17 cellular contexts compared by ENCODE assay signal in the genomic region with DNA sequence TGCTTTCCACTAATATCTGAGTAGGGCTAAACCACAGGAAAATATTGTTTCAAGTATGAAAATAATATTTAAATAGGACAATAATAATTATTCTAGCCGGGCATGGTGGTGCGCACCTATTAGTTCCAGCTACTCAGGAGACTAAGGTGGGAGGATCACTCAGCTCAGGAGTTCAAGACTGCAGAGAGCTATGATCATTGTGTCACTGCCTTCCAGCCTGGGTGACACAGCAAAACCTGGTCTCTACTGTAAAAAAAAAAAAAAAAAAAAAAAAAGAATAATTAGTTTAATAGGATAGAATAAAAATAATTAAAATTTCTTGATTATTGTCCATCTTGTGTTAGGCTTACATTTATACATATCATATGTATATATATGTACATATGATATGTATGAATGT. TPM values are rescaled to one million over a fixed set of nuclear protein-coding genes. Genes with fewer than 3 reads are reported as not detected.
DNase-seq lines count a peak whose midpoint lies in the region; ATAC-seq, FAIRE-seq and TF ChIP-seq lines count a peak whose summit lies in the region.
"Had no signal": no experiment of that assay in that cellular context is flagged by ENCODE, and none has a peak within 500 bp of the region (broad histone marks: within the 10 kb centered on the region; RNA-seq: fewer than 3 reads in every experiment).

No MANE protein-coding gene starts in this region.

- H2AFZ ChIP-seq in Karpas-422 (ENCODE audit: low read length) = no peak overlapping the region
- H2AFZ ChIP-seq in OCI-LY7 (ENCODE audit: low read length) = peak overlapping the region; percentile 89
- H2AFZ ChIP-seq in K562 (ENCODE audit: low read depth, low read length) = peak overlapping the region; percentile 63; the same call in 1 of the 2 replicates
- H2AFZ ChIP-seq: GM23248 had no signal

- no peaks in the 10 kb centered on the region for H4K20me1 ChIP-seq in Karpas-422 (ENCODE audit: insufficient read depth, low read depth, low read length)
- no peaks in the 10 kb centered on the region for H4K20me1 ChIP-seq in OCI-LY7 (ENCODE audit: insufficient read depth, low read length)
- no peaks in the 10 kb centered on the region for H4K20me1 ChIP-seq in K562 (replicated peaks; ENCODE audit: control insufficient read depth, insufficient read depth, low read length)

- ATAC-seq in K562 = peak; percentile 90
- ATAC-seq in HG03097 (IDR thresholded peaks at IDR 0.05; ENCODE audit: low FRiP score, unreplicated experiment) = no peak

- TF ChIP-seq CTCF in OCI-LY7 (conservative IDR thresholded peaks at IDR 0.05; ENCODE audit: low read length) = no peak
- no peak for TF ChIP-seq CTCF in K562 (IDR thresholded peaks at IDR 0.05 in 2 of 3, conservative IDR thresholded peaks at IDR 0.05 in 1 of 3; ENCODE audit: insufficient read depth in 2 of 3, low read depth in 1 of 3, low read length in 3 of 3)
- no peak for TF ChIP-seq CTCF in Caco-2 (IDR thresholded peaks at IDR 0.05; ENCODE audit: insufficient read depth in 1 of 2, low read depth in 1 of 2, low read length in 1 of 2, severe bottlenecking in 1 of 2, unreplicated experiment in 1 of 2)

- BruUV-seq in OCI-LY7 (replicated peaks; lab: Mats Ljungman, UMichigan) (no TSS peak), K562 (replicated peaks; lab: Mats Ljungman, UMichigan) (no TSS peak), Caco-2 (replicated peaks; lab: Mats Ljungman, UMichigan) (no TSS peak)

- H3K4me3 ChIP-seq in Karpas-422 (ENCODE audit: low read length) (peak overlapping the region; percentile 29; the same call in 1 of the 2 replicates), OCI-LY7 (ENCODE audit: low read depth, low read length, poor library complexity, severe bottlenecking) (no peak overlapping the region), K562 (no peak overlapping the region), Caco-2 (ENCODE audit: low read depth, low read length) (no peak overlapping the region), small intestine (ENCODE audit: low read depth in 1 of 2, low read length in 2 of 2) (no peak overlapping the region)
- H3K4me3 ChIP-seq: GM23248 had no signal

- TF ChIP-seq EP300 in K562 (IDR thresholded peaks at IDR 0.05; ENCODE audit: low read length) = no peak

- H3K9me1 ChIP-seq in K562 (ENCODE audit: control insufficient read depth, insufficient read depth, low read length) = no peaks in the 10 kb centered on the region

- TF ChIP-seq POLR2A in K562 (conservative IDR thresholded peaks at IDR 0.05) = no peak

- no peak for DNase-seq in Karpas-422
- no peak for DNase-seq in OCI-LY7 (ENCODE audit: low spot score)
- DNase-seq in K562 (ENCODE audit: extremely low read depth in 1 of 4, low spot score in 3 of 4) = peak in 2 of 4 experiments; percentile 12 to 50
- no peak for DNase-seq in Caco-2
- DNase-seq in small intestine = no peak
- DNase-seq: Calu3; CD4-positive, alpha-beta T cell; CD8-positive, alpha-beta memory T cell; DMS53; DMS79 treated with DMSO at 0.1 percent for 48 hours; GF-D8; GM23248; H7; HCEC 1CT had no signal

- H3K27me3 ChIP-seq in Karpas-422 (ENCODE audit: low read length) (no peaks in the 10 kb centered on the region), K562 (ENCODE audit: control insufficient read depth in 2 of 2, insufficient read depth in 2 of 2, low read length in 2 of 2) (no peaks in the 10 kb centered on the region), Caco-2 (replicated peaks; ENCODE audit: control insufficient read depth, insufficient read depth, low read length) (no peaks in the 10 kb centered on the region), small intestine (ENCODE audit: control insufficient read depth in 2 of 2, insufficient read depth in 2 of 2, low read length in 2 of 2) (no peaks in the 10 kb centered on the region)

- no peaks in the 10 kb centered on the region for H3K9me3 Mint-ChIP-seq in Caco-2 (ENCODE audit: unreplicated experiment)
- H3K9me3 Mint-ChIP-seq: CD14-positive monocyte; CD4-positive, alpha-beta T cell; CD8-positive, alpha-beta memory T cell had no signal

- CTCF ChIA-PET in OCI-LY7 (lab: Charles Lee; ENCODE audit: unreplicated experiment) = no interaction called here
- CTCF ChIA-PET in K562 (lab: Yijun Ruan, JAX; ENCODE audit: low intra/inter-chr PET ratio) = no interaction called here
- CTCF ChIA-PET in Caco-2 (lab: Charles Lee) = no interaction called here

- H3K4me2 ChIP-seq in Karpas-422 (ENCODE audit: low read depth, low read length, poor library complexity, severe bottlenecking) (peak overlapping the region; percentile 56), OCI-LY7 (ENCODE audit: low read length) (no peak overlapping the region), K562 (ENCODE audit: insufficient read depth, low read length) (no peak overlapping the region)

- H3K79me2 ChIP-seq in Karpas-422 (ENCODE audit: low read length) (no peaks in the 10 kb centered on the region), OCI-LY7 (ENCODE audit: insufficient read depth, low read depth, low read length) (no peaks in the 10 kb centered on the region), K562 (ENCODE audit: control insufficient read depth, insufficient read depth, low read length) (no peaks in the 10 kb centered on the region)

- TF ChIP-seq RAD21 in K562 (CRISPR knock-in tag; conservative IDR thresholded peaks at IDR 0.05 in 1 of 2, IDR thresholded peaks at IDR 0.05 in 1 of 2) = no peak

- H3K36me3 ChIP-seq in Karpas-422 (ENCODE audit: insufficient read depth, low read length) = no peaks in the 10 kb centered on the region
- no peaks in the 10 kb centered on the region for H3K36me3 ChIP-seq in OCI-LY7 (ENCODE audit: insufficient read depth, low read length)
- H3K36me3 ChIP-seq in K562 (ENCODE audit: control insufficient read depth, insufficient read depth, low read length) = no peaks in the 10 kb centered on the region
- H3K36me3 ChIP-seq in Caco-2 (ENCODE audit: control insufficient read depth, insufficient read depth, low read length) = no peaks in the 10 kb centered on the region
- H3K36me3 ChIP-seq in small intestine (ENCODE audit: control insufficient read depth in 2 of 2, insufficient read depth in 2 of 2, low read length in 2 of 2) = no peaks in the 10 kb centered on the region

- H3K9me3 ChIP-seq in Karpas-422 (ENCODE audit: low read length) (no peaks in the 10 kb centered on the region), OCI-LY7 (ENCODE audit: low read length) (no peaks in the 10 kb centered on the region), K562 (replicated peaks; ENCODE audit: control insufficient read depth, insufficient read depth, low read depth, low read length) (no peaks in the 10 kb centered on the region), Caco-2 (no peaks in the 10 kb centered on the region), small intestine (ENCODE audit: control insufficient read depth, low read depth) (no peaks in the 10 kb centered on the region)

- peaks cover 19% of the 10 kb centered on the region for H3K4me1 ChIP-seq in Karpas-422 (ENCODE audit: low read length)
- peaks cover 19% of the 10 kb centered on the region for H3K4me1 ChIP-seq in OCI-LY7 (ENCODE audit: insufficient read depth, low read length, poor library complexity, severe bottlenecking)
- peaks cover 0 to 8% of the 10 kb centered on the region in 2 experiments; a peak in 3 of 5 replicates for H3K4me1 ChIP-seq in K562 (replicated peaks in 1 of 2; ENCODE audit: control insufficient read depth in 2 of 2, insufficient read depth in 2 of 2, low read length in 2 of 2)
- H3K4me1 ChIP-seq in Caco-2 = no peaks in the 10 kb centered on the region
- H3K4me1 ChIP-seq in small intestine (ENCODE audit: control insufficient read depth in 2 of 2, insufficient read depth in 1 of 2, low read depth in 1 of 2, low read length in 1 of 2) = no peaks in the 10 kb centered on the region

- in situ Hi-C loops in K562 (cut with MboI) = no loop called here

- 11% methylated on average over 2 of the region's 2 CpGs for WGBS in K562 (ENCODE audit: insufficient coverage, low coverage, missing lambda C conversion rate)
- 83 to 96% (median 94%) methylated on average over 2 of the region's 2 CpGs for WGBS in small intestine, 3 donors

- no peak overlapping the region for H3K27ac Mint-ChIP-seq in Caco-2 (ENCODE audit: unreplicated experiment)
- H3K27ac Mint-ChIP-seq: CD14-positive monocyte; CD4-positive, alpha-beta T cell had no signal

- H3K27ac ChIP-seq in Karpas-422 (ENCODE audit: low read length) (no peak overlapping the region), OCI-LY7 (ENCODE audit: low read depth, low read length, poor library complexity, severe bottlenecking) (no peak overlapping the region), K562 (ENCODE audit: extremely low read depth, low read depth, low read length) (no peak overlapping the region), small intestine (ENCODE audit: low read depth in 1 of 2, low read length in 1 of 2) (no peak overlapping the region)
- H3K27ac ChIP-seq: GM23248 had no signal

- POLR2A ChIA-PET in OCI-LY7 (lab: Charles Lee) = interaction anchor here (0.6 to 0.7 kb wide), 4 partner anchors 21 to 1113 kb away, joined by 3 to 4 read pairs (median 3); no protein-coding TSS in a partner anchor
- POLR2A ChIA-PET in K562 (lab: Yijun Ruan, JAX) = no interaction called here
- POLR2A ChIA-PET in Caco-2 (lab: Charles Lee) = no interaction called here

- intact Hi-C loops in OCI-LY7 (cut with micrococcal nuclease; ENCODE audit: unreplicated experiment) = loop anchor here (5.0 kb wide), 1 partner anchor 241 kb away; no protein-coding TSS in a partner anchor
- intact Hi-C loops in K562 (cut with micrococcal nuclease) = no loop called here
- intact Hi-C loops in Caco-2 (cut with micrococcal nuclease; ENCODE audit: unreplicated experiment) = no loop called here

- H3K27me3 Mint-ChIP-seq in Caco-2 (ENCODE audit: insufficient read depth, unreplicated experiment) = no peaks in the 10 kb centered on the region
- H3K27me3 Mint-ChIP-seq: CD4-positive, alpha-beta T cell had no signal

- H3K9me2 ChIP-seq in Karpas-422 (replicated peaks; ENCODE audit: insufficient read depth, low read length) (no peaks in the 10 kb centered on the region), OCI-LY7 (ENCODE audit: insufficient read depth, low read length) (no peaks in the 10 kb centered on the region)

- FAIRE-seq in K562 (lab: Jason Lieb, UNC) (no peak), small intestine (lab: Jason Lieb, UNC) (no peak)
- FAIRE-seq: H1 had no signal

- H3K9ac ChIP-seq in Karpas-422 (ENCODE audit: low read length) (no peak overlapping the region), K562 (ENCODE audit: insufficient read depth in 1 of 2, low read depth in 2 of 2, low read length in 2 of 2) (no peak overlapping the region)
- H3K9ac ChIP-seq: GM23248 had no signal

- no peaks in the 10 kb centered on the region for H3K36me3 Mint-ChIP-seq in Caco-2 (ENCODE audit: insufficient read depth, unreplicated experiment)
- H3K36me3 Mint-ChIP-seq: CD14-positive monocyte; CD8-positive, alpha-beta memory T cell had no signal

- H3K4me3 Mint-ChIP-seq in Caco-2 (ENCODE audit: unreplicated experiment) = no peak overlapping the region
- H3K4me3 Mint-ChIP-seq: CD14-positive monocyte; CD4-positive, alpha-beta T cell; CD8-positive, alpha-beta memory T cell had no signal

- H3K4me1 Mint-ChIP-seq in Caco-2 (ENCODE audit: low read depth, unreplicated experiment) = peaks cover 10% of the 10 kb centered on the region

RNA-seq across cellular contexts. Expression of gene BAZ1A, which starts 38.5 kb away (rescaled TPM):
- 63.7 and 136 TPM in 2 replicates for total RNA-seq in Karpas-422 (2014; rRNA removed; shearing (Covaris generic); ENCODE audit: low replicate concordance)
- total RNA-seq in OCI-LY7 (2014; rRNA removed; shearing (Covaris generic)) = 39.6 and 42.2 TPM in 2 replicates
- total RNA-seq in OCI-LY7 (2022) = 58.6 and 58.7 TPM in 2 replicates
- total RNA-seq in K562 (2011; cell fraction: chromatin; rRNA removed; ENCODE audit: low replicate concordance) = 25.3 and 90.1 TPM in 2 replicates
- 11.5 and 18.0 TPM in 2 replicates for total RNA-seq in K562 (2011; cell fraction: nucleolus; rRNA removed)
- total RNA-seq in K562 (2011; cell fraction: nucleoplasm; rRNA removed) = 31.5 and 39.1 TPM in 2 replicates
- total RNA-seq in K562 (2014; rRNA removed) = 39.1 and 41.3 TPM in 2 replicates
- total RNA-seq in K562 (2014; rRNA removed; fragmentation: Illumina TruSeq; extraction: Trizol) = 64.4 and 77.5 TPM in 2 replicates
- total RNA-seq in K562 (2015; rRNA removed; fragmentation: Illumina TruSeq; extraction: Trizol) = 59.9 and 71.2 TPM in 2 replicates
- 31.0 and 36.0 TPM in 2 replicates for total RNA-seq in K562 (2021)
- polyA plus RNA-seq in K562 (2011; rRNA removed) = 31.2 and 43.8 TPM in 2 replicates
- polyA plus RNA-seq in K562 (2011; cell fraction: cytosol; rRNA removed) = 7.2 and 10.8 TPM in 2 replicates
- polyA plus RNA-seq in K562 (2011; cell fraction: nucleus; rRNA removed) = 14.1 and 17.0 TPM in 2 replicates
- 17.6 and 27.0 TPM in 2 replicates for polyA plus RNA-seq in K562 (2012)
- polyA plus RNA-seq in K562 (2014; fragmentation: Illumina TruSeq; extraction: Trizol) = 42.3 and 51.5 TPM in 2 replicates
- polyA plus RNA-seq in K562 (2014; fragmentation: Nextera tagmentation; extraction: Ambion mirVana) = 10 to 100 TPM; 22.0 to 23.6 TPM
- polyA plus RNA-seq in K562 (2014; rRNA removed) = 31.0 and 37.9 TPM in 2 replicates
- polyA minus RNA-seq in K562 (2011; rRNA and poly(A)+ RNA removed) = 54.2 and 72.7 TPM in 2 replicates
- polyA minus RNA-seq in K562 (2011; cell fraction: cytosol; rRNA and poly(A)+ RNA removed) = 20.6 and 32.6 TPM in 2 replicates
- 14.7 and 20.2 TPM in 2 replicates for polyA minus RNA-seq in K562 (2011; cell fraction: nucleus; rRNA and poly(A)+ RNA removed)
- total RNA-seq in Caco-2 (2022) = 26.1 and 29.6 TPM in 2 replicates
- 10 to 100 TPM; 16.4 to 40.3 (median 28.6) TPM for polyA plus RNA-seq in small intestine
